In the genomic region with DNA sequence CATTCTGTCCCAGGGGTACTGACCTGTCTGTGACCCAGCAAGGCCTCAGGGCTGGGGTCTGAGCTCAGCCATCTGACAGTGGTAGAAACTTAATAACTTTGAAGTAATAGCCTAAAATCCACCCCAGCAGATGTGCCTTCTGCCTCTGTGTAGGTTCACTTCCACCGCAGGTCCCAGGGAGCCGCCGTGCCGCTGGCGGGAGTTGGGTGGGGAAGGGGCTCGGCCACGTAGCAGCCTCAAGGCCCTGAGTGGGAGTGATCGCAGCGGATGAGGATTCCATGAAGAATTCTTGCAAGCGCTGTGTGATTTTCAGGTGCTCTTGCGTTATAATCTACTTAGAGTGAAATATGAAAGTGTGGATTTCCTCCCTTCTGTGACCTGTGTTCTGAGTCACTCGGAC, we compare ENCODE assay signal across 20 cellular contexts.
"Had no signal": no experiment of that assay in that cellular context is flagged by ENCODE, and none has a peak within 500 bp of the region (broad histone marks: within the 10 kb centered on the region; RNA-seq: fewer than 3 reads in every experiment).

No MANE protein-coding gene starts in this region.

- H3K27me3 Mint-ChIP-seq: activated CD4-positive, alpha-beta memory T cell treated with anti-CD3 and anti-CD28 coated beads, Interleukin-2, amount 10 ng/mL, durations not matched to agents 7 days and 5 days; memory B cell had no signal

- H3K36me3 ChIP-seq: breast epithelium, uterus had no signal

- H3K27me3 ChIP-seq: adrenal gland, breast epithelium, esophagus muscularis mucosa, heart right ventricle, sigmoid colon, tibial artery, uterus had no signal

- H3K27ac Mint-ChIP-seq: activated CD4-positive, alpha-beta memory T cell treated with anti-CD3 and anti-CD28 coated beads, Interleukin-2, amount 10 ng/mL, durations not matched to agents 7 days and 5 days; memory B cell had no signal

- ATAC-seq: activated naive CD4-positive, alpha-beta T cell treated with anti-CD3 and anti-CD28 coated beads, Interleukin-2, amount 50 U/mL, for 72 hours had no signal

- DNase-seq: activated CD4-positive, alpha-beta memory T cell treated with anti-CD3 and anti-CD28 coated beads, Interleukin-2, amount 10 ng/mL, durations not matched to agents 7 days and 5 days; activated CD4-positive, alpha-beta T cell treated with anti-CD3 and anti-CD28 coated beads for 4 hours; activated gamma-delta T cell treated with Interleukin-2 at 50 U/mL for 16 hours; activated T-cell treated with anti-CD3 and anti-CD28 coated beads, Interleukin-2, amount 50 U/mL, for 48 hours; effector CD4-positive, alpha-beta T cell; kidney glomerular epithelial cell; left ventricle myocardium inferior; sigmoid colon; stimulated activated naive CD4-positive, alpha-beta T cell; T-helper 2 cell; uterus had no signal

- H3K27ac ChIP-seq: adrenal gland, breast epithelium, coronary artery, esophagus muscularis mucosa, heart right ventricle, left ventricle myocardium inferior, sigmoid colon, tibial artery, uterus, VCaP had no signal

- H3K4me3 Mint-ChIP-seq: activated CD4-positive, alpha-beta memory T cell treated with anti-CD3 and anti-CD28 coated beads, Interleukin-2, amount 10 ng/mL, durations not matched to agents 7 days and 5 days; memory B cell had no signal

- H3K9me3 ChIP-seq: adrenal gland, breast epithelium, esophagus muscularis mucosa, heart right ventricle, left ventricle myocardium inferior, sigmoid colon, tibial artery, uterus had no signal

- H3K9me3 Mint-ChIP-seq: activated CD4-positive, alpha-beta memory T cell treated with anti-CD3 and anti-CD28 coated beads, Interleukin-2, amount 10 ng/mL, durations not matched to agents 7 days and 5 days; activated naive CD4-positive, alpha-beta T cell treated with anti-CD3 and anti-CD28 coated beads, Interleukin-2, amount 50 U/mL, for 72 hours; memory B cell had no signal

- H3K4me3 ChIP-seq: adrenal gland, breast epithelium, coronary artery, esophagus muscularis mucosa, heart right ventricle, left ventricle myocardium inferior, sigmoid colon, tibial artery, uterus had no signal
